ENCODE assay signal across 12 cellular contexts in genomic region chr2:118255301-118255700, GRCh38.
DNase-seq lines count a peak whose midpoint lies in the region; ATAC-seq and TF ChIP-seq lines count a peak whose summit lies in the region.
"Had no signal": no experiment of that assay in that cellular context is flagged by ENCODE, and none has a peak within 500 bp of the region (broad histone marks: within the 10 kb centered on the region; RNA-seq: fewer than 3 reads in every experiment).

No MANE protein-coding gene starts in this region.

- H3K27ac ChIP-seq in H9 (ENCODE audit: insufficient read length, low read depth, low read length) (no peak overlapping the region), ectodermal cell (ENCODE audit: insufficient read depth, low read depth, low read length, poor library complexity, severe bottlenecking) (peak overlapping the region; percentile 56)

- no peak overlapping the region for H4K91ac ChIP-seq in H9 (ENCODE audit: insufficient read length, low read depth, low read length)

- H3K36me3 ChIP-seq in ectodermal cell (ENCODE audit: control insufficient read depth, insufficient read depth, low read length) = no peaks in the 10 kb centered on the region

- H3K18ac ChIP-seq in H9 (ENCODE audit: insufficient read length, low read depth, low read length) = no peak overlapping the region

- no peak overlapping the region for H3K23ac ChIP-seq in H9 (ENCODE audit: insufficient read length, low read depth, low read length)

- H2BK5ac ChIP-seq in H9 (ENCODE audit: insufficient read length, low read length) = no peak overlapping the region

- H2BK120ac ChIP-seq in H9 (ENCODE audit: low read depth, low read length, poor library complexity, severe bottlenecking) = no peak overlapping the region

- H4K8ac ChIP-seq in H9 (replicated peaks; ENCODE audit: insufficient read length, low read depth, low read length) = no peak overlapping the region

- H3K36me3 Mint-ChIP-seq in H9 (ENCODE audit: insufficient read depth in 1 of 3, low read depth in 3 of 3) = no peaks in the 10 kb centered on the region

- H3K4me2 ChIP-seq in H9 (ENCODE audit: insufficient read depth, insufficient read length, low read length) = no peak overlapping the region

- H2AK5ac ChIP-seq in H9 (ENCODE audit: insufficient read length, low read length) = no peak overlapping the region

- H2AFZ ChIP-seq in H9 (ENCODE audit: low read length) = no peak overlapping the region

- no peaks in the 10 kb centered on the region for H3K79me2 ChIP-seq in H9 (ENCODE audit: insufficient read depth, low read length)

- H3K4me3 ChIP-seq in ectodermal cell (ENCODE audit: insufficient read depth, low read depth, low read length) = no peak overlapping the region

- H3K14ac ChIP-seq in H9 (ENCODE audit: insufficient read depth, low read length) = no peak overlapping the region

- peak overlapping the region in 1 of 3 experiments; percentile 96; a peak in 3 of 7 replicates for H3K27ac Mint-ChIP-seq in H9
- H3K27ac Mint-ChIP-seq: B cell; CD4-positive, alpha-beta T cell had no signal

- H4K20me1 ChIP-seq in H9 (ENCODE audit: control insufficient read depth, insufficient read depth, insufficient read length) = no peaks in the 10 kb centered on the region

- no peak overlapping the region for H2BK15ac ChIP-seq in H9 (ENCODE audit: low read depth, low read length)

- TF ChIP-seq CTCF in H9 (conservative IDR thresholded peaks at IDR 0.05) = no peak

- H3K27me3 ChIP-seq in H9 (ENCODE audit: insufficient read depth, low read length) (no peaks in the 10 kb centered on the region), ectodermal cell (ENCODE audit: control insufficient read depth, insufficient read depth, low read length, poor library complexity, severe bottlenecking) (no peaks in the 10 kb centered on the region)

- H3K4ac ChIP-seq in H9 (ENCODE audit: low read depth, low read length) = no peak overlapping the region

- H2BK20ac ChIP-seq in H9 (ENCODE audit: low read depth, low read length, poor library complexity, severe bottlenecking) = no peak overlapping the region

- DNase-seq in H9 = peak; percentile 40
- DNase-seq in iPS-NIHi7 (ENCODE audit: extremely low spot score) = peak; percentile 23
- no peak for DNase-seq in stimulated activated naive CD4-positive, alpha-beta T cell treated with Interleukin-2 at 50 U/mL for 16 hours (lab: John Stamatoyannopoulos, UW)
- DNase-seq in NCI-H345 treated with DMSO at 0.1 percent for 48 hours (lab: John Stamatoyannopoulos, UW; ENCODE audit: unreplicated experiment) = no peak
- DNase-seq in activated naive CD4-positive, alpha-beta T cell treated with Interleukin-2 at 50 U/mL for 16 hours = no peak
- DNase-seq: C1 segment of cervical spinal cord; CD4-positive, alpha-beta T cell; DMS79 had no signal

- no peak overlapping the region for H2BK12ac ChIP-seq in H9 (ENCODE audit: insufficient read length, low read depth, low read length)

- H3K9me3 ChIP-seq in H9 (ENCODE audit: control insufficient read depth, low read depth, low read length) = no peaks in the 10 kb centered on the region
- H3K9me3 ChIP-seq in ectodermal cell (ENCODE audit: control insufficient read depth, low read length) = no peaks in the 10 kb centered on the region

- no peak overlapping the region for H3K4me3 Mint-ChIP-seq in H9
- H3K4me3 Mint-ChIP-seq: B cell; CD4-positive, alpha-beta T cell had no signal

- ATAC-seq in HG02970 (IDR thresholded peaks at IDR 0.05; ENCODE audit: low FRiP score, unreplicated experiment) = no peak
- ATAC-seq: HepG2 had no signal

- no peaks in the 10 kb centered on the region for H3K23me2 ChIP-seq in H9 (ENCODE audit: insufficient read length, low read depth, low read length, poor library complexity, severe bottlenecking)

- H3K4me1 Mint-ChIP-seq in H9 = peaks cover 29 to 32% of the 10 kb centered on the region in 2 experiments
- H3K4me1 Mint-ChIP-seq: B cell had no signal

- peaks cover 10% of the 10 kb centered on the region for H3K27me3 Mint-ChIP-seq in H9 (ENCODE audit: low read depth)

- peaks cover 9% of the 10 kb centered on the region for H3K4me1 ChIP-seq in H9 (ENCODE audit: insufficient read depth, low read length)
- peaks cover 31% of the 10 kb centered on the region for H3K4me1 ChIP-seq in ectodermal cell (ENCODE audit: control insufficient read depth, insufficient read depth, low read length)

- no CpG with 5 or more reads among the region's 2 CpGs for WGBS in H9 (ENCODE audit: extremely low coverage, insufficient read length, low lambda C conversion rate)
- 54 to 60% methylated on average over 2 of the region's 2 CpGs for WGBS in ectodermal cell, 2 experiments

- H3K9ac ChIP-seq in H9 (ENCODE audit: extremely low read depth, insufficient read length, low read length) = no peak overlapping the region

- no peaks in the 10 kb centered on the region for H3K79me1 ChIP-seq in H9 (ENCODE audit: insufficient read depth, low read depth, low read length, poor library complexity, severe bottlenecking)

- no peak overlapping the region for H3T11ph ChIP-seq in H9 (ENCODE audit: low read length)

- no peak overlapping the region for H4K5ac ChIP-seq in H9 (ENCODE audit: insufficient read length, low read depth, low read length)

- H3K56ac ChIP-seq in H9 (ENCODE audit: insufficient read length, low read depth, low read length) = no peak overlapping the region

- H3K9me3 Mint-ChIP-seq in H9 = no peaks in the 10 kb centered on the region; a peak in 2 of 5 replicates
- H3K9me3 Mint-ChIP-seq: CD4-positive, alpha-beta T cell had no signal

Comparison
In these comparisons a context has a peak if more than half of its experiments do, and no peak if none do; other contexts are left out.
1. DNase-seq: peak in H9 (single experiment) and iPS-NIHi7 (single experiment); none in stimulated activated naive CD4-positive, alpha-beta T cell treated with Interleukin-2 at 50 U/mL for 16 hours (single experiment), NCI-H345 treated with DMSO at 0.1 percent for 48 hours (single experiment) and activated naive CD4-positive, alpha-beta T cell treated with Interleukin-2 at 50 U/mL for 16 hours (single experiment).